ENCODE assay signal across 1 cellular context in the genomic region with DNA sequence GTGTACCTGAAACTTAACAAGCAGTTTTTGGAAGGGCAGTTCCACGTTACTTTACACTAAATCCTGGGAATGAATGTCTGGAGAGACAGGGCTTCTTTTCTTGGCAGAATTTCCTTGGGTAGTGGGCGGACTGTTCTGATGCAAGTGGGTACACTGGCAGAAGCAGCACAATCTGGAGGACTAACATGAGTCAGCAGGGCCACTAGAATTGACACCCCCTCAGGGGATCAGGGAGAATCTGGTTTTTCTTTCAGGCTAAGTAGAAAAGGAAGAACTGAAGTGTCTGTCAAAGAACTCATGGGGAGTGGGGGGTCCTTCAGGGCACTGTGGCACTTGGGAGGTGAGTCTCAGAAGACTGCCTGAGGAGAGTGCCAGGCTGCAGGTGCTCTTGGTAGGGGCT.
TF ChIP-seq lines count a peak whose summit lies in the region.

No MANE protein-coding gene starts in this region.

TF ChIP-seq in GM23338, 12 proteins besides CTCF, POLR2A, EP300 and RAD21 (continued from another document):
- TF ChIP-seq, protein P1, sequence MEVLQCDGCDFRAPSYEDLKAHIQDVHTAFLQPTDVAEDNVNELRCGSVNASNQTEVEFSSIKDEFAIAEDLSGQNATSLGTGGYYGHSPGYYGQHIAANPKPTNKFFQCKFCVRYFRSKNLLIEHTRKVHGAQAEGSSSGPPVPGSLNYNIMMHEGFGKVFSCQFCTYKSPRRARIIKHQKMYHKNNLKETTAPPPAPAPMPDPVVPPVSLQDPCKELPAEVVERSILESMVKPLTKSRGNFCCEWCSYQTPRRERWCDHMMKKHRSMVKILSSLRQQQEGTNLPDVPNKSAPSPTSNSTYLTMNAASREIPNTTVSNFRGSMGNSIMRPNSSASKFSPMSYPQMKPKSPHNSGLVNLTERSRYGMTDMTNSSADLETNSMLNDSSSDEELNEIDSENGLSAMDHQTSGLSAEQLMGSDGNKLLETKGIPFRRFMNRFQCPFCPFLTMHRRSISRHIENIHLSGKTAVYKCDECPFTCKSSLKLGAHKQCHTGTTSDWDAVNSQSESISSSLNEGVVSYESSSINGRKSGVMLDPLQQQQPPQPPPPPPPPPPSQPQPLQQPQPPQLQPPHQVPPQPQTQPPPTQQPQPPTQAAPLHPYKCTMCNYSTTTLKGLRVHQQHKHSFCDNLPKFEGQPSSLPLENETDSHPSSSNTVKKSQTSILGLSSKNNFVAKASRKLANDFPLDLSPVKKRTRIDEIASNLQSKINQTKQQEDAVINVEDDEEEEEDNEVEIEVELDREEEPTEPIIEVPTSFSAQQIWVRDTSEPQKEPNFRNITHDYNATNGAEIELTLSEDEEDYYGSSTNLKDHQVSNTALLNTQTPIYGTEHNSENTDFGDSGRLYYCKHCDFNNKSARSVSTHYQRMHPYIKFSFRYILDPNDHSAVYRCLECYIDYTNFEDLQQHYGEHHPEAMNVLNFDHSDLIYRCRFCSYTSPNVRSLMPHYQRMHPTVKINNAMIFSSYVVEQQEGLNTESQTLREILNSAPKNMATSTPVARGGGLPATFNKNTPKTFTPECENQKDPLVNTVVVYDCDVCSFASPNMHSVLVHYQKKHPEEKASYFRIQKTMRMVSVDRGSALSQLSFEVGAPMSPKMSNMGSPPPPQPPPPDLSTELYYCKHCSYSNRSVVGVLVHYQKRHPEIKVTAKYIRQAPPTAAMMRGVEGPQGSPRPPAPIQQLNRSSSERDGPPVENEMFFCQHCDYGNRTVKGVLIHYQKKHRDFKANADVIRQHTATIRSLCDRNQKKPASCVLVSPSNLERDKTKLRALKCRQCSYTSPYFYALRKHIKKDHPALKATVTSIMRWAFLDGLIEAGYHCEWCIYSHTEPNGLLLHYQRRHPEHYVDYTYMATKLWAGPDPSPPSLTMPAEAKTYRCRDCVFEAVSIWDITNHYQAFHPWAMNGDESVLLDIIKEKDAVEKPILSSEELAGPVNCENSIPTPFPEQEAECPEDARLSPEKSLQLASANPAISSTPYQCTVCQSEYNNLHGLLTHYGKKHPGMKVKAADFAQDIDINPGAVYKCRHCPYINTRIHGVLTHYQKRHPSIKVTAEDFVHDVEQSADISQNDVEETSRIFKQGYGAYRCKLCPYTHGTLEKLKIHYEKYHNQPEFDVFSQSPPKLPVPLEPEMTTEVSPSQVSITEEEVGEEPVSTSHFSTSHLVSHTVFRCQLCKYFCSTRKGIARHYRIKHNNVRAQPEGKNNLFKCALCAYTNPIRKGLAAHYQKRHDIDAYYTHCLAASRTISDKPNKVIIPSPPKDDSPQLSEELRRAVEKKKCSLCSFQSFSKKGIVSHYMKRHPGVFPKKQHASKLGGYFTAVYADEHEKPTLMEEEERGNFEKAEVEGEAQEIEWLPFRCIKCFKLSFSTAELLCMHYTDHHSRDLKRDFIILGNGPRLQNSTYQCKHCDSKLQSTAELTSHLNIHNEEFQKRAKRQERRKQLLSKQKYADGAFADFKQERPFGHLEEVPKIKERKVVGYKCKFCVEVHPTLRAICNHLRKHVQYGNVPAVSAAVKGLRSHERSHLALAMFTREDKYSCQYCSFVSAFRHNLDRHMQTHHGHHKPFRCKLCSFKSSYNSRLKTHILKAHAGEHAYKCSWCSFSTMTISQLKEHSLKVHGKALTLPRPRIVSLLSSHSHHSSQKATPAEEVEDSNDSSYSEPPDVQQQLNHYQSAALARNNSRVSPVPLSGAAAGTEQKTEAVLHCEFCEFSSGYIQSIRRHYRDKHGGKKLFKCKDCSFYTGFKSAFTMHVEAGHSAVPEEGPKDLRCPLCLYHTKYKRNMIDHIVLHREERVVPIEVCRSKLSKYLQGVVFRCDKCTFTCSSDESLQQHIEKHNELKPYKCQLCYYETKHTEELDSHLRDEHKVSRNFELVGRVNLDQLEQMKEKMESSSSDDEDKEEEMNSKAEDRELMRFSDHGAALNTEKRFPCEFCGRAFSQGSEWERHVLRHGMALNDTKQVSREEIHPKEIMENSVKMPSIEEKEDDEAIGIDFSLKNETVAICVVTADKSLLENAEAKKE (CRISPR knock-in tag; IDR thresholded peaks at IDR 0.05), result no peak
- TF ChIP-seq POLR2AphosphoS5 (IDR thresholded peaks at IDR 0.05; ENCODE audit: low read depth) (no peak), CREB1 (CRISPR knock-in tag; IDR thresholded peaks at IDR 0.05; ENCODE audit: low read depth) (no peak), ZNF114 (CRISPR knock-in tag; IDR thresholded peaks at IDR 0.05) (no peak), JUNB (IDR thresholded peaks at IDR 0.05; ENCODE audit: unreplicated experiment) (no peak), NANOG (IDR thresholded peaks at IDR 0.05; ENCODE audit: borderline replicate concordance) (no peak), EZH2 (IDR thresholded peaks at IDR 0.05; ENCODE audit: low read depth, unreplicated experiment) (no peak)
- TF ChIP-seq, protein P2, sequence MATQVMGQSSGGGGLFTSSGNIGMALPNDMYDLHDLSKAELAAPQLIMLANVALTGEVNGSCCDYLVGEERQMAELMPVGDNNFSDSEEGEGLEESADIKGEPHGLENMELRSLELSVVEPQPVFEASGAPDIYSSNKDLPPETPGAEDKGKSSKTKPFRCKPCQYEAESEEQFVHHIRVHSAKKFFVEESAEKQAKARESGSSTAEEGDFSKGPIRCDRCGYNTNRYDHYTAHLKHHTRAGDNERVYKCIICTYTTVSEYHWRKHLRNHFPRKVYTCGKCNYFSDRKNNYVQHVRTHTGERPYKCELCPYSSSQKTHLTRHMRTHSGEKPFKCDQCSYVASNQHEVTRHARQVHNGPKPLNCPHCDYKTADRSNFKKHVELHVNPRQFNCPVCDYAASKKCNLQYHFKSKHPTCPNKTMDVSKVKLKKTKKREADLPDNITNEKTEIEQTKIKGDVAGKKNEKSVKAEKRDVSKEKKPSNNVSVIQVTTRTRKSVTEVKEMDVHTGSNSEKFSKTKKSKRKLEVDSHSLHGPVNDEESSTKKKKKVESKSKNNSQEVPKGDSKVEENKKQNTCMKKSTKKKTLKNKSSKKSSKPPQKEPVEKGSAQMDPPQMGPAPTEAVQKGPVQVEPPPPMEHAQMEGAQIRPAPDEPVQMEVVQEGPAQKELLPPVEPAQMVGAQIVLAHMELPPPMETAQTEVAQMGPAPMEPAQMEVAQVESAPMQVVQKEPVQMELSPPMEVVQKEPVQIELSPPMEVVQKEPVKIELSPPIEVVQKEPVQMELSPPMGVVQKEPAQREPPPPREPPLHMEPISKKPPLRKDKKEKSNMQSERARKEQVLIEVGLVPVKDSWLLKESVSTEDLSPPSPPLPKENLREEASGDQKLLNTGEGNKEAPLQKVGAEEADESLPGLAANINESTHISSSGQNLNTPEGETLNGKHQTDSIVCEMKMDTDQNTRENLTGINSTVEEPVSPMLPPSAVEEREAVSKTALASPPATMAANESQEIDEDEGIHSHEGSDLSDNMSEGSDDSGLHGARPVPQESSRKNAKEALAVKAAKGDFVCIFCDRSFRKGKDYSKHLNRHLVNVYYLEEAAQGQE (IDR thresholded peaks at IDR 0.05; ENCODE audit: unreplicated experiment), result no peak
- TF ChIP-seq, protein P3, sequence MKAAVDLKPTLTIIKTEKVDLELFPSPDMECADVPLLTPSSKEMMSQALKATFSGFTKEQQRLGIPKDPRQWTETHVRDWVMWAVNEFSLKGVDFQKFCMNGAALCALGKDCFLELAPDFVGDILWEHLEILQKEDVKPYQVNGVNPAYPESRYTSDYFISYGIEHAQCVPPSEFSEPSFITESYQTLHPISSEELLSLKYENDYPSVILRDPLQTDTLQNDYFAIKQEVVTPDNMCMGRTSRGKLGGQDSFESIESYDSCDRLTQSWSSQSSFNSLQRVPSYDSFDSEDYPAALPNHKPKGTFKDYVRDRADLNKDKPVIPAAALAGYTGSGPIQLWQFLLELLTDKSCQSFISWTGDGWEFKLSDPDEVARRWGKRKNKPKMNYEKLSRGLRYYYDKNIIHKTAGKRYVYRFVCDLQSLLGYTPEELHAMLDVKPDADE (IDR thresholded peaks at IDR 0.05), result no peak
TF ChIP-seq in GM23338: peak in this region for 0.
